Comparison of ENCODE assay signal across 1 cellular context in the genomic region with DNA sequence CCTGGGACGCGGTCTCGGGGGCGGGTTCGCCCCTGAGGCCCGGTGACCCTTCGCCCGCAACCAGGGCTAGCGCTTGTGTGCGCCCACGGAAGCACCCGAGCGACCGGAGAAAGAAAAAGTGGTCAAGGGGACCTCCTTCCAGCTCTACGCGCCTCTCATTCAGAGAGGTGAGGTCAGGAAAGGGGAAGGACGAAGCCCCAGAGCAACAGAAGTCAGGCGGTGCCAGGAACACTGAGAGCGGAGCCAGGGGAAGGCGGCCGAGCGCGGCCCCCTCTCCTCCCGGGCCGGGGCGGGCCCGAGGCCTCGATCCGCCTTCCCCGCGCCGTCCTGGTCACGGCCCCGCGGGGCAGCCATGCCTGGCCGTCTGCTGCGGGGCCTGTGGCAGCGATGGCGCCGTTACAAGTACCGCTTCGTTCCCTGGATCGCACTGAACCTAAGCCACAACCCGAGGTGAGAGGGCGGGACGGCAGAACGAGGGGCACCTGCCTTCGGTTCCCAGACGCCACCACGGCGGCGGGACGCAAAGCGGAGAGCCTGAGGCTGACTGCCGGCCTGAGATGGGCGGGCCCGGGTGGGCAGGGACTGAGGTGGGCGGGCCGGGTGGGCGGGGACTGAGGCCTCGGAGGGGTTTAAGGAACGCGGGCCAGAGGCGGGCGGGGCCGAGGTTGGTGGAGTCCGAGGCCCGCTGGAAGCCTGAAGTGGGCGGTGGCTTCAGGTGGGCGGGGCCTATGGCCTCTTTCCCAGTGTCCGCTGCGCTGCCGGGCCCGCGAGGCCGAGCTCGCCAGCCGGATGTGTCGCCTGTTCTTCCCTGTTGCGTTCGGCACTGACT.
TF ChIP-seq lines count a peak whose summit lies in the region.

A gene with protein sequence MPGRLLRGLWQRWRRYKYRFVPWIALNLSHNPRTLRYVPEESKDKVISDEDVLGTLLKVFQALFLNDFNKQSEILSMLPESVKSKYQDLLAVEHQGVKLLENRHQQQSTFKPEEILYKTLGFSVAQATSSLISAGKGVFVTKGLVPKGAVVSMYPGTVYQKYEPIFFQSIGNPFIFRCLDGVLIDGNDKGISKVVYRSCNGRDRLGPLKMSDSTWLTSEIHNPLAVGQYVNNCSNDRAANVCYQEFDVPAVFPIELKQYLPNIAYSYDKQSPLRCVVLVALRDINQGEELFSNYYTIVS (plus strand): TSS at position 303 of the 829 bp plus-strand sequence. CDS start 50 bp downstream, at position 353.

TF ChIP-seq in HepG2, 621 proteins besides CTCF, POLR2A, EP300 and RAD21 (continued from another document):
- TF ChIP-seq, protein P1, sequence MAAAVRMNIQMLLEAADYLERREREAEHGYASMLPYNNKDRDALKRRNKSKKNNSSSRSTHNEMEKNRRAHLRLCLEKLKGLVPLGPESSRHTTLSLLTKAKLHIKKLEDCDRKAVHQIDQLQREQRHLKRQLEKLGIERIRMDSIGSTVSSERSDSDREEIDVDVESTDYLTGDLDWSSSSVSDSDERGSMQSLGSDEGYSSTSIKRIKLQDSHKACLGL (CRISPR knock-in tag; IDR thresholded peaks at IDR 0.05), result peak; percentile 20
- TF ChIP-seq, protein P2, sequence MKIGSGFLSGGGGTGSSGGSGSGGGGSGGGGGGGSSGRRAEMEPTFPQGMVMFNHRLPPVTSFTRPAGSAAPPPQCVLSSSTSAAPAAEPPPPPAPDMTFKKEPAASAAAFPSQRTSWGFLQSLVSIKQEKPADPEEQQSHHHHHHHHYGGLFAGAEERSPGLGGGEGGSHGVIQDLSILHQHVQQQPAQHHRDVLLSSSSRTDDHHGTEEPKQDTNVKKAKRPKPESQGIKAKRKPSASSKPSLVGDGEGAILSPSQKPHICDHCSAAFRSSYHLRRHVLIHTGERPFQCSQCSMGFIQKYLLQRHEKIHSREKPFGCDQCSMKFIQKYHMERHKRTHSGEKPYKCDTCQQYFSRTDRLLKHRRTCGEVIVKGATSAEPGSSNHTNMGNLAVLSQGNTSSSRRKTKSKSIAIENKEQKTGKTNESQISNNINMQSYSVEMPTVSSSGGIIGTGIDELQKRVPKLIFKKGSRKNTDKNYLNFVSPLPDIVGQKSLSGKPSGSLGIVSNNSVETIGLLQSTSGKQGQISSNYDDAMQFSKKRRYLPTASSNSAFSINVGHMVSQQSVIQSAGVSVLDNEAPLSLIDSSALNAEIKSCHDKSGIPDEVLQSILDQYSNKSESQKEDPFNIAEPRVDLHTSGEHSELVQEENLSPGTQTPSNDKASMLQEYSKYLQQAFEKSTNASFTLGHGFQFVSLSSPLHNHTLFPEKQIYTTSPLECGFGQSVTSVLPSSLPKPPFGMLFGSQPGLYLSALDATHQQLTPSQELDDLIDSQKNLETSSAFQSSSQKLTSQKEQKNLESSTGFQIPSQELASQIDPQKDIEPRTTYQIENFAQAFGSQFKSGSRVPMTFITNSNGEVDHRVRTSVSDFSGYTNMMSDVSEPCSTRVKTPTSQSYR (CRISPR knock-in tag; IDR thresholded peaks at IDR 0.05; ENCODE audit: borderline replicate concordance), result no peak; the same call in 1 of the 2 replicates
- TF ChIP-seq MAFK (conservative IDR thresholded peaks at IDR 0.05 in 1 of 2, IDR thresholded peaks at IDR 0.05 in 1 of 2; ENCODE audit: low read length in 2 of 2) (no peak), ZNF3 (CRISPR knock-in tag; IDR thresholded peaks at IDR 0.05) (no peak), ZNF83 (CRISPR knock-in tag; IDR thresholded peaks at IDR 0.05; ENCODE audit: borderline replicate concordance) (no peak), MIER3 (CRISPR knock-in tag; IDR thresholded peaks at IDR 0.05; ENCODE audit: borderline replicate concordance) (no peak), ZNF510 (CRISPR knock-in tag; IDR thresholded peaks at IDR 0.05; ENCODE audit: low read depth) (no peak), ZNF891 (CRISPR knock-in tag; IDR thresholded peaks at IDR 0.05) (no peak), SOX13 (IDR thresholded peaks at IDR 0.05) (no peak), SOX13 (CRISPR knock-in tag; conservative IDR thresholded peaks at IDR 0.05 in 1 of 2, IDR thresholded peaks at IDR 0.05 in 1 of 2) (peak in 1 of 2 experiments; percentile 35; a peak in 2 of 4 replicates), ZNF44 (CRISPR knock-in tag; IDR thresholded peaks at IDR 0.05) (no peak; the same call in 1 of the 2 replicates), MEIS1 (CRISPR knock-in tag; IDR thresholded peaks at IDR 0.05; ENCODE audit: borderline replicate concordance) (peak; percentile 62; the same call in 1 of the 2 replicates), SP4 (CRISPR knock-in tag; IDR thresholded peaks at IDR 0.05) (peak; percentile 77; the same call in 1 of the 2 replicates), ZNF703 (CRISPR knock-in tag; IDR thresholded peaks at IDR 0.05; ENCODE audit: borderline replicate concordance) (no peak), ZMYM2 (CRISPR knock-in tag; IDR thresholded peaks at IDR 0.05) (no peak), NPAS2 (CRISPR knock-in tag; IDR thresholded peaks at IDR 0.05; ENCODE audit: borderline replicate concordance) (no peak), KLF12 (CRISPR knock-in tag; IDR thresholded peaks at IDR 0.05; ENCODE audit: borderline replicate concordance) (peak; percentile 75; the same call in 1 of the 2 replicates), ZNF20 (CRISPR knock-in tag; IDR thresholded peaks at IDR 0.05) (no peak), JUN (CRISPR knock-in tag; IDR thresholded peaks at IDR 0.05) (0 out of 2 replicates have a peak, but pooled peaks have one; percentile 13), FIP1L1 (IDR thresholded peaks at IDR 0.05; ENCODE audit: borderline replicate concordance, insufficient read depth, low read depth, low read length) (no peak), SMARCE1 (IDR thresholded peaks at IDR 0.05; ENCODE audit: borderline replicate concordance) (no peak), NFE2L2 (IDR thresholded peaks at IDR 0.05; ENCODE audit: low read length) (no peak), ESRRA (CRISPR knock-in tag; IDR thresholded peaks at IDR 0.05; ENCODE audit: low read depth) (peak; percentile 46; the same call in 1 of the 2 replicates), NFKB2 (CRISPR knock-in tag; IDR thresholded peaks at IDR 0.05; ENCODE audit: borderline replicate concordance) (peak; percentile 79; the same call in 1 of the 2 replicates), HDAC6 (IDR thresholded peaks at IDR 0.05; ENCODE audit: low read depth, low read length) (no peak), ZNF570 (CRISPR knock-in tag; IDR thresholded peaks at IDR 0.05; ENCODE audit: borderline replicate concordance) (no peak), HDAC1 (CRISPR knock-in tag; IDR thresholded peaks at IDR 0.05) (peak; percentile 63; the same call in 1 of the 2 replicates), REXO4 (CRISPR knock-in tag; IDR thresholded peaks at IDR 0.05; ENCODE audit: borderline replicate concordance) (no peak), ZNF12 (CRISPR knock-in tag; IDR thresholded peaks at IDR 0.05) (peak; percentile 61; the same call in 1 of the 2 replicates), RXRA (CRISPR knock-in tag; IDR thresholded peaks at IDR 0.05) (peak; percentile 77), PHF5A (CRISPR knock-in tag; IDR thresholded peaks at IDR 0.05; ENCODE audit: low read depth, unreplicated experiment) (no peak), MAF1 (CRISPR knock-in tag; IDR thresholded peaks at IDR 0.05; ENCODE audit: borderline replicate concordance) (peak; percentile 12; the same call in 1 of the 2 replicates), NCOA2 (CRISPR knock-in tag; IDR thresholded peaks at IDR 0.05) (no peak; the same call in 1 of the 2 replicates), ISX (CRISPR knock-in tag; conservative IDR thresholded peaks at IDR 0.05) (no peak), HOXA3 (CRISPR knock-in tag; IDR thresholded peaks at IDR 0.05) (no peak), ZNF598 (CRISPR knock-in tag; IDR thresholded peaks at IDR 0.05; ENCODE audit: borderline replicate concordance) (peak; percentile 36; the same call in 1 of the 2 replicates), NBN (conservative IDR thresholded peaks at IDR 0.05) (no peak), ZC3H13 (CRISPR knock-in tag; IDR thresholded peaks at IDR 0.05) (no peak; the same call in 1 of the 2 replicates), GATA4 (IDR thresholded peaks at IDR 0.05; ENCODE audit: borderline replicate concordance, low read depth) (0 out of 2 replicates have a peak, but pooled peaks have one; percentile 36), TGIF2 (CRISPR knock-in tag; IDR thresholded peaks at IDR 0.05) (no peak)
- TF ChIP-seq, protein P3, sequence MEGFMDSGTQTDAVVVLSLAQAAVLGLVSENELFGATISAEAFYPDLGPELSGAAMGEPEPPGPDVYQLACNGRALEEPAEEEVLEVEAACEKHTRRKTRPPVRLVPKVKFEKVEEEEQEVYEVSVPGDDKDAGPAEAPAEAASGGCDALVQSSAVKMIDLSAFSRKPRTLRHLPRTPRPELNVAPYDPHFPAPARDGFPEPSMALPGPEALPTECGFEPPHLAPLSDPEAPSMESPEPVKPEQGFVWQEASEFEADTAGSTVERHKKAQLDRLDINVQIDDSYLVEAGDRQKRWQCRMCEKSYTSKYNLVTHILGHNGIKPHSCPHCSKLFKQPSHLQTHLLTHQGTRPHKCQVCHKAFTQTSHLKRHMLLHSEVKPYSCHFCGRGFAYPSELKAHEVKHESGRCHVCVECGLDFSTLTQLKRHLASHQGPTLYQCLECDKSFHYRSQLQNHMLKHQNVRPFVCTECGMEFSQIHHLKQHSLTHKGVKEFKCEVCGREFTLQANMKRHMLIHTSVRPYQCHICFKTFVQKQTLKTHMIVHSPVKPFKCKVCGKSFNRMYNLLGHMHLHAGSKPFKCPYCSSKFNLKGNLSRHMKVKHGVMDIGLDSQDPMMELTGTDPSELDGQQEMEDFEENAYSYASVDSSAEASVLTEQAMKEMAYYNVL (CRISPR knock-in tag; IDR thresholded peaks at IDR 0.05; ENCODE audit: borderline replicate concordance), result 0 out of 2 replicates have a peak, but pooled peaks have one; percentile 34
- TF ChIP-seq, protein P4, sequence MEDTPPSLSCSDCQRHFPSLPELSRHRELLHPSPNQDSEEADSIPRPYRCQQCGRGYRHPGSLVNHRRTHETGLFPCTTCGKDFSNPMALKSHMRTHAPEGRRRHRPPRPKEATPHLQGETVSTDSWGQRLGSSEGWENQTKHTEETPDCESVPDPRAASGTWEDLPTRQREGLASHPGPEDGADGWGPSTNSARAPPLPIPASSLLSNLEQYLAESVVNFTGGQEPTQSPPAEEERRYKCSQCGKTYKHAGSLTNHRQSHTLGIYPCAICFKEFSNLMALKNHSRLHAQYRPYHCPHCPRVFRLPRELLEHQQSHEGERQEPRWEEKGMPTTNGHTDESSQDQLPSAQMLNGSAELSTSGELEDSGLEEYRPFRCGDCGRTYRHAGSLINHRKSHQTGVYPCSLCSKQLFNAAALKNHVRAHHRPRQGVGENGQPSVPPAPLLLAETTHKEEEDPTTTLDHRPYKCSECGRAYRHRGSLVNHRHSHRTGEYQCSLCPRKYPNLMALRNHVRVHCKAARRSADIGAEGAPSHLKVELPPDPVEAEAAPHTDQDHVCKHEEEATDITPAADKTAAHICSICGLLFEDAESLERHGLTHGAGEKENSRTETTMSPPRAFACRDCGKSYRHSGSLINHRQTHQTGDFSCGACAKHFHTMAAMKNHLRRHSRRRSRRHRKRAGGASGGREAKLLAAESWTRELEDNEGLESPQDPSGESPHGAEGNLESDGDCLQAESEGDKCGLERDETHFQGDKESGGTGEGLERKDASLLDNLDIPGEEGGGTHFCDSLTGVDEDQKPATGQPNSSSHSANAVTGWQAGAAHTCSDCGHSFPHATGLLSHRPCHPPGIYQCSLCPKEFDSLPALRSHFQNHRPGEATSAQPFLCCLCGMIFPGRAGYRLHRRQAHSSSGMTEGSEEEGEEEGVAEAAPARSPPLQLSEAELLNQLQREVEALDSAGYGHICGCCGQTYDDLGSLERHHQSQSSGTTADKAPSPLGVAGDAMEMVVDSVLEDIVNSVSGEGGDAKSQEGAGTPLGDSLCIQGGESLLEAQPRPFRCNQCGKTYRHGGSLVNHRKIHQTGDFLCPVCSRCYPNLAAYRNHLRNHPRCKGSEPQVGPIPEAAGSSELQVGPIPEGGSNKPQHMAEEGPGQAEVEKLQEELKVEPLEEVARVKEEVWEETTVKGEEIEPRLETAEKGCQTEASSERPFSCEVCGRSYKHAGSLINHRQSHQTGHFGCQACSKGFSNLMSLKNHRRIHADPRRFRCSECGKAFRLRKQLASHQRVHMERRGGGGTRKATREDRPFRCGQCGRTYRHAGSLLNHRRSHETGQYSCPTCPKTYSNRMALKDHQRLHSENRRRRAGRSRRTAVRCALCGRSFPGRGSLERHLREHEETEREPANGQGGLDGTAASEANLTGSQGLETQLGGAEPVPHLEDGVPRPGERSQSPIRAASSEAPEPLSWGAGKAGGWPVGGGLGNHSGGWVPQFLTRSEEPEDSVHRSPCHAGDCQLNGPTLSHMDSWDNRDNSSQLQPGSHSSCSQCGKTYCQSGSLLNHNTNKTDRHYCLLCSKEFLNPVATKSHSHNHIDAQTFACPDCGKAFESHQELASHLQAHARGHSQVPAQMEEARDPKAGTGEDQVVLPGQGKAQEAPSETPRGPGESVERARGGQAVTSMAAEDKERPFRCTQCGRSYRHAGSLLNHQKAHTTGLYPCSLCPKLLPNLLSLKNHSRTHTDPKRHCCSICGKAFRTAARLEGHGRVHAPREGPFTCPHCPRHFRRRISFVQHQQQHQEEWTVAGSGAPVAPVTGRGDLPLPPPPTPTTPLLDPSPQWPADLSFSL (CRISPR knock-in tag; IDR thresholded peaks at IDR 0.05), result no peak
- TF ChIP-seq, protein P5, sequence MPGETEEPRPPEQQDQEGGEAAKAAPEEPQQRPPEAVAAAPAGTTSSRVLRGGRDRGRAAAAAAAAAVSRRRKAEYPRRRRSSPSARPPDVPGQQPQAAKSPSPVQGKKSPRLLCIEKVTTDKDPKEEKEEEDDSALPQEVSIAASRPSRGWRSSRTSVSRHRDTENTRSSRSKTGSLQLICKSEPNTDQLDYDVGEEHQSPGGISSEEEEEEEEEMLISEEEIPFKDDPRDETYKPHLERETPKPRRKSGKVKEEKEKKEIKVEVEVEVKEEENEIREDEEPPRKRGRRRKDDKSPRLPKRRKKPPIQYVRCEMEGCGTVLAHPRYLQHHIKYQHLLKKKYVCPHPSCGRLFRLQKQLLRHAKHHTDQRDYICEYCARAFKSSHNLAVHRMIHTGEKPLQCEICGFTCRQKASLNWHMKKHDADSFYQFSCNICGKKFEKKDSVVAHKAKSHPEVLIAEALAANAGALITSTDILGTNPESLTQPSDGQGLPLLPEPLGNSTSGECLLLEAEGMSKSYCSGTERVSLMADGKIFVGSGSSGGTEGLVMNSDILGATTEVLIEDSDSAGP (CRISPR knock-in tag; IDR thresholded peaks at IDR 0.05; ENCODE audit: borderline replicate concordance), result peak; percentile 64
- TF ChIP-seq, protein P6, sequence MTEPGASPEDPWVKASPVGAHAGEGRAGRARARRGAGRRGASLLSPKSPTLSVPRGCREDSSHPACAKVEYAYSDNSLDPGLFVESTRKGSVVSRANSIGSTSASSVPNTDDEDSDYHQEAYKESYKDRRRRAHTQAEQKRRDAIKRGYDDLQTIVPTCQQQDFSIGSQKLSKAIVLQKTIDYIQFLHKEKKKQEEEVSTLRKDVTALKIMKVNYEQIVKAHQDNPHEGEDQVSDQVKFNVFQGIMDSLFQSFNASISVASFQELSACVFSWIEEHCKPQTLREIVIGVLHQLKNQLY (CRISPR knock-in tag; IDR thresholded peaks at IDR 0.05), result no peak
- TF ChIP-seq, protein P7, sequence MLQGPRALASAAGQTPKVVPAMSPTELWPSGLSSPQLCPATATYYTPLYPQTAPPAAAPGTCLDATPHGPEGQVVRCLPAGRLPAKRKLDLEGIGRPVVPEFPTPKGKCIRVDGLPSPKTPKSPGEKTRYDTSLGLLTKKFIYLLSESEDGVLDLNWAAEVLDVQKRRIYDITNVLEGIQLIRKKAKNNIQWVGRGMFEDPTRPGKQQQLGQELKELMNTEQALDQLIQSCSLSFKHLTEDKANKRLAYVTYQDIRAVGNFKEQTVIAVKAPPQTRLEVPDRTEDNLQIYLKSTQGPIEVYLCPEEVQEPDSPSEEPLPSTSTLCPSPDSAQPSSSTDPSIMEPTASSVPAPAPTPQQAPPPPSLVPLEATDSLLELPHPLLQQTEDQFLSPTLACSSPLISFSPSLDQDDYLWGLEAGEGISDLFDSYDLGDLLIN (CRISPR knock-in tag; IDR thresholded peaks at IDR 0.05; ENCODE audit: borderline replicate concordance), result 0 out of 2 replicates have a peak, but pooled peaks have one; percentile 14
